ENCODE assay signal across 8 cellular contexts in the genomic region with DNA sequence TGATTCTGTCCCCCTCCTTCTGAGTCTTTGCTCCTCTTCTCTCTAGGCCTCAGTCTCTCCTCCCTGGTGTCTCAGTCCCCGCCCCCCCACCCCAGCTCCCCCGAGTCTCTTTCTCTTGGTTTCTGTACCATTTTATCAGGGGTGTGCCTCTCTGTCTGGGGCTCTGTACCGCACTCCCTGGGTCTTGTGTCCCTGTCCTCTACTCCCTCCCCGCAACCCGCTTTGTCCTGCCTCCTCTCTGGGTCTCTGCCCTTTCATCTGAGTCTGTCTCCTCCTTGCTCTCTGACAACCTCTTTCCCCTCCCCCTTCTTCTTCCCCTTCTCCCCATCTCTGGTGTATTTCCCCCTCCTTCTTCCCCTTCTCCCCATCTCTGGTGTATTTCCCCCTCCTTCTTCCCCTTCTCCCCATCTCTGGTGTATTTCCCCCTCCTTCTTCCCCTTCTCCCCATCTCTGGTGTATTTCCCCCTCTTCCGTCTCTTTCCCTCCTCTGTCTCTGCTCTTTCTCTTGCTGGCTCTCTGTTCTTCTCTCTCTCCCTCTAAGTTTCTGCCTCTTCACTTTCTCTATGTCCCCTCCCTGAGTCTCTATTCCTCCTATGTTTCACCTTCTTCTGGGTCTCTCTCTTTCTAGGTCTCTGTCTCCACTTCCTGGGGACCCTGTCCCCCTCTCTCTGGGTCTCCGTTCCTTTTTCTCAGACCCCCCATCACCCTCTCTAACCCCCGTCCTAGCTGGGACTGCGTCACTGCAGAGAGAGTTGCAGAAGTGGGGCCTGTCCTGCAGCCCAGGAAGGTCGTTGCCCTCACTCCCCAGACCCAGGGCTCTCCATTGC. TPM values are rescaled to one million over a fixed set of nuclear protein-coding genes. Genes with fewer than 3 reads are reported as not detected.
A peak's percentile ranks its signal among the peaks of the same experiment; 100 is the strongest.
DNase-seq lines count a peak whose midpoint lies in the region; ATAC-seq, FAIRE-seq and TF ChIP-seq lines count a peak whose summit lies in the region.

No MANE protein-coding gene starts in this region.

- no peak overlapping the region for H3K9ac ChIP-seq in PC-3 (ENCODE audit: low read length)

- TF ChIP-seq POLR2A in spleen (IDR thresholded peaks at IDR 0.05) = no peak

- H3K9me3 Mint-ChIP-seq in T-helper 1 cell treated with Interleukin-12 subunit alpha and Interleukin-12 subunit beta and Interleukin-4 antibody, amounts not matched to agents 30 μg/mL and 1 μg/mL, for 36 hours = no peaks in the 10 kb centered on the region

- CTCF ChIA-PET in PC-3 (lab: Charles Lee) = no interaction called here

- H3F3A ChIP-seq in PC-3 (ENCODE audit: low read length, unreplicated experiment) = no peaks in the 10 kb centered on the region

- H3K36me3 Mint-ChIP-seq in T-helper 1 cell treated with Interleukin-12 subunit alpha and Interleukin-12 subunit beta and Interleukin-4 antibody, amounts not matched to agents 30 μg/mL and 1 μg/mL, for 36 hours (ENCODE audit: low read depth) = peaks cover 14% of the 10 kb centered on the region

- peak overlapping the region; percentile 55; the same call in 1 of the 2 replicates for H3K4me3 ChIP-seq in PC-3 (ENCODE audit: low read length)
- peak overlapping the region; percentile 41 for H3K4me3 ChIP-seq in right cardiac atrium (ENCODE audit: low read length)
- peak overlapping the region in 6 of 8 donors; percentile 21 to 75 (median 35) for H3K4me3 ChIP-seq in spleen

- no peaks in the 10 kb centered on the region for H3K27me3 ChIP-seq in PC-3 (ENCODE audit: low read length)
- H3K27me3 ChIP-seq in right cardiac atrium (ENCODE audit: control insufficient read depth, insufficient read depth) = no peaks in the 10 kb centered on the region
- peaks cover 0 to 88% (median 51%) of the 10 kb centered on the region in 7 donors for H3K27me3 ChIP-seq in spleen (replicated peaks in 1 of 7)

- DNase-seq in T-helper 1 cell = no peak
- no peak for DNase-seq in PC-3
- DNase-seq in right cardiac atrium = no peak
- DNase-seq in spleen = peak; percentile 73
- no peak for DNase-seq in D721Med (ENCODE audit: insufficient read length, low spot score)
- DNase-seq in GM03348 (ENCODE audit: low spot score) = no peak

- no peaks in the 10 kb centered on the region for H3K9me3 ChIP-seq in PC-3 (ENCODE audit: low read length)
- H3K9me3 ChIP-seq in right cardiac atrium (ENCODE audit: control insufficient read depth, low read length) = no peaks in the 10 kb centered on the region
- peaks cover 0 to 22% (median 0%) of the 10 kb centered on the region in 8 donors for H3K9me3 ChIP-seq in spleen

- FAIRE-seq in D721Med (lab: Jason Lieb, UNC) = no peak

- peaks cover 64% of the 10 kb centered on the region for H3K4me1 Mint-ChIP-seq in T-helper 1 cell treated with Interleukin-12 subunit alpha and Interleukin-12 subunit beta and Interleukin-4 antibody, amounts not matched to agents 30 μg/mL and 1 μg/mL, for 36 hours (ENCODE audit: low read depth)

- H3K79me2 ChIP-seq in PC-3 (ENCODE audit: low read length) = no peaks in the 10 kb centered on the region

- intact Hi-C loops in PC-3 (cut with micrococcal nuclease) = no loop called here
- intact Hi-C loops in right cardiac atrium (cut with DNase I) = no loop called here
- intact Hi-C loops in spleen (cut with DNase I; ENCODE audit: low total_unique reads) = no loop called here

- TF ChIP-seq CTCF in PC-3 (conservative IDR thresholded peaks at IDR 0.05; ENCODE audit: low read depth, low read length) (no peak), spleen (IDR thresholded peaks at IDR 0.05 in 8 of 11, conservative IDR thresholded peaks at IDR 0.05 in 3 of 11) (no peak), D721Med (IDR thresholded peaks at IDR 0.05; ENCODE audit: insufficient read depth, missing control alignments) (no peak)

- POLR2A ChIA-PET in PC-3 (lab: Charles Lee; ENCODE audit: unreplicated experiment) = no interaction called here

- H2AFZ ChIP-seq in PC-3 (ENCODE audit: low read length) = peak overlapping the region; percentile 76; the same call in 1 of the 2 replicates

- no TSS peak for BruUV-seq in PC-3 (replicated peaks; lab: Mats Ljungman, UMichigan)

- 0 out of 2 replicates have a peak, but pooled peaks cover 4% of the 10 kb centered on the region for H4K20me1 ChIP-seq in PC-3 (ENCODE audit: low read length)

- peak overlapping the region; percentile 72 for H3K4me2 ChIP-seq in PC-3 (ENCODE audit: low read length)

- H3K27ac ChIP-seq in PC-3 (ENCODE audit: low read length) (no peak overlapping the region), right cardiac atrium (ENCODE audit: low read length) (no peak overlapping the region), spleen (peak overlapping the region in 6 of 8 donors; percentile 20 to 87 (median 78))

- peak overlapping the region; percentile 89 for H3K27ac Mint-ChIP-seq in T-helper 1 cell treated with Interleukin-12 subunit alpha and Interleukin-12 subunit beta and Interleukin-4 antibody, amounts not matched to agents 30 μg/mL and 1 μg/mL, for 36 hours

- H3K9me2 ChIP-seq in PC-3 (replicated peaks; ENCODE audit: low read length) = no peaks in the 10 kb centered on the region

- ATAC-seq in PC-3 (no peak), right cardiac atrium (no peak), GM18520 (IDR thresholded peaks at IDR 0.05; ENCODE audit: unreplicated experiment) (no peak)

- H3K4me1 ChIP-seq in PC-3 (ENCODE audit: insufficient read depth, low read length) (peaks cover 12% of the 10 kb centered on the region; the same call in 1 of the 2 replicates), right cardiac atrium (ENCODE audit: control insufficient read depth, insufficient read depth, low read length) (peaks cover 1% of the 10 kb centered on the region), spleen (peaks cover 0 to 88% (median 55%) of the 10 kb centered on the region in 6 donors)

- H3K4me3 Mint-ChIP-seq in T-helper 1 cell treated with Interleukin-12 subunit alpha and Interleukin-12 subunit beta and Interleukin-4 antibody, amounts not matched to agents 30 μg/mL and 1 μg/mL, for 36 hours = peak overlapping the region; percentile 87

- H3K36me3 ChIP-seq in PC-3 (ENCODE audit: low read depth, low read length) (no peaks in the 10 kb centered on the region), spleen (peaks cover 0 to 21% (median 2%) of the 10 kb centered on the region in 6 donors)

- peaks cover 23% of the 10 kb centered on the region for H3K27me3 Mint-ChIP-seq in T-helper 1 cell treated with Interleukin-12 subunit alpha and Interleukin-12 subunit beta and Interleukin-4 antibody, amounts not matched to agents 30 μg/mL and 1 μg/mL, for 36 hours (ENCODE audit: low read depth)

- whole genome bisulfite sequencing in right cardiac atrium = 19% methylated on average over 10 of the region's 10 CpGs
- WGBS in spleen, 5 donors = 9 to 15% (median 13%) methylated on average over 10 of the region's 10 CpGs

RNA-seq across cellular contexts. Expression of gene KCNC3, which starts 2.2 kb away (rescaled TPM):
- total RNA-seq in PC-3 (2014; rRNA removed) (3.1 and 3.6 TPM in 2 replicates), right cardiac atrium (1 to 10 TPM; 3.0 to 6.1 (median 4.9) TPM), spleen (10 to 100 TPM in 2 of 7 donors, 1 to 10 TPM in 5; 2.6 to 20.8 (median 7.1) TPM)
- polyA plus RNA-seq in right cardiac atrium (3.3 TPM), spleen (1 to 10 TPM in 1 of 3 donors, under 1 TPM in 2; 0.72 to 2.6 (median 0.74) TPM)

RNA-seq across cellular contexts. Expression of gene NAPSA, which starts 34.0 kb away (rescaled TPM):
- total RNA-seq in PC-3 (2014; rRNA removed) (1.2 and 3.0 TPM in 2 replicates), right cardiac atrium (under 1 TPM in 3 of 4 donors, not detected in 1; 0.43 to 0.84 (median 0.56) TPM), spleen (1 to 10 TPM; 1.5 to 3.4 (median 2.3) TPM)
- polyA plus RNA-seq in right cardiac atrium (0.72 TPM), spleen (1 to 10 TPM; 4.5 to 6.4 (median 5.0) TPM)

RNA-seq across cellular contexts. Expression of gene NR1H2, which starts 44.9 kb away (rescaled TPM):
- total RNA-seq in PC-3 (2014; rRNA removed) (130 and 152 TPM in 2 replicates), right cardiac atrium (10 to 100 TPM; 68.3 to 74.5 (median 70.2) TPM), spleen (10 to 100 TPM; 59.9 to 96.0 (median 84.8) TPM)
- polyA plus RNA-seq in right cardiac atrium (80.9 TPM), spleen (10 to 100 TPM; 53.1 to 75.5 (median 55.8) TPM)

RNA-seq across cellular contexts. Expression of gene POLD1, which starts 52.7 kb away (rescaled TPM):
- total RNA-seq in PC-3 (2014; rRNA removed) (165 and 210 TPM in 2 replicates), right cardiac atrium (10 to 100 TPM in 3 of 4 donors, 1 to 10 TPM in 1; 9.0 to 12.5 (median 11.6) TPM), spleen (10 to 100 TPM; 26.5 to 39.9 (median 28.2) TPM)
- polyA plus RNA-seq in right cardiac atrium (8.7 TPM), spleen (10 to 100 TPM; 50.9 to 66.6 (median 66.5) TPM)

Comparison
In these comparisons a context has a peak if more than half of its experiments do, and no peak if none do; other contexts are left out.
1. H3K27ac ChIP-seq: peak in spleen (6 of 8); none in PC-3 (single experiment) and right cardiac atrium (single experiment).
2. Peak in every context shown above with its lines, with median percentiles within 50 percentile points of each other: H3K4me3 ChIP-seq.